In the genomic region with DNA sequence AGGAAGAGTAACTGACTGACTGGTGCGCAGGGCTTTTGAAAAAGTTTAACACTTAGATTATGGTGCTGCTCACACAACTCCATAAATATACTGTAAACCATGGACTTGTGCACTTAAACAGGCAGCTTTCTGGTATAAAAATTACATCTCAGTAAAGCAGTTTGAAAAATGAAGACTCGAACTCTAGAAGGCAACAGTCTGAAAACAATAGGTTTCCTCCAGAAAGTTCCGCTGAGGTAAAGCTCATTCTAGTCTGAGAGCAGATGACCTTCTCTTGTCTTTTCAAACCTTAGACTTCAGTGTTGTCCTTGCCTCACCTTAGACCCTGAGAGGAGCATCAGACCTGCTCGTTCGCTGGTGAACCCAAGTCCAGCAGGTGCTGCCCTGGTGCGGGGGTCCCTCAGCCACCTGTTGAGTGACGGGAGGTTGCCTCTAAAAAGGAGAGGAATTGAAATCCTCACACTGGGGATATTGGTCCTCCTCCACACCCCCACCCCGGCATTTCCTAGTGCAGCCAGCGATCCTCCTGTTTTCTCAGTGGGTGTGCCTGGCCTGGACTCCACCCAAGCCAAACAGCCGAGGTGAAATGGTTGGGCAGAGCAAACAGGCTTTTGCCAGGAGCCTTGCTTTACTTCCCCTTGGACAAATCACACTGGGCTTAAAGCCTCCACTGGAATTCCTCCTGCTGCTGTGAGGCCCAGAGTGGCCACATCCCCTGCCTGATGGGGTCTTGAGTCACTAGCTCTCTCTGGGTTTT, we compare ENCODE assay signal across 1 cellular context.
TF ChIP-seq lines count a peak whose summit lies in the region.

No MANE protein-coding gene starts in this region.

TF ChIP-seq in HEK293, 187 proteins besides CTCF, POLR2A, EP300 and RAD21 (continued from another document):
- TF ChIP-seq, protein P1, sequence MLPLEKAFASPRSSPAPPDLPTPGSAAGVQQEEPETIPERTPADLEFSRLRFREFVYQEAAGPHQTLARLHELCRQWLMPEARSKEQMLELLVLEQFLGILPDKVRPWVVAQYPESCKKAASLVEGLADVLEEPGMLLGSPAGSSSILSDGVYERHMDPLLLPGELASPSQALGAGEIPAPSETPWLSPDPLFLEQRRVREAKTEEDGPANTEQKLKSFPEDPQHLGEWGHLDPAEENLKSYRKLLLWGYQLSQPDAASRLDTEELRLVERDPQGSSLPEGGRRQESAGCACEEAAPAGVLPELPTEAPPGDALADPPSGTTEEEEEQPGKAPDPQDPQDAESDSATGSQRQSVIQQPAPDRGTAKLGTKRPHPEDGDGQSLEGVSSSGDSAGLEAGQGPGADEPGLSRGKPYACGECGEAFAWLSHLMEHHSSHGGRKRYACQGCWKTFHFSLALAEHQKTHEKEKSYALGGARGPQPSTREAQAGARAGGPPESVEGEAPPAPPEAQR (tag by site-specific recombination; IDR thresholded peaks at IDR 0.05) = no peak
- TF ChIP-seq OVOL3 (tag by site-specific recombination; IDR thresholded peaks at IDR 0.05) (no peak), ZNF335 (tag by site-specific recombination; conservative IDR thresholded peaks at IDR 0.05) (peak; percentile 81), SCRT1 (tag by site-specific recombination; IDR thresholded peaks at IDR 0.05; ENCODE audit: borderline replicate concordance) (peak; percentile 76), GLI2 (tag by site-specific recombination; IDR thresholded peaks at IDR 0.05; ENCODE audit: borderline replicate concordance, low read depth) (no peak), ZIC2 (tag by site-specific recombination; IDR thresholded peaks at IDR 0.05) (peak; percentile 73), ZNF138 (tag by site-specific recombination; IDR thresholded peaks at IDR 0.05; ENCODE audit: borderline replicate concordance) (no peak), ZNF629 (tag by site-specific recombination; IDR thresholded peaks at IDR 0.05) (no peak), KLF1 (tag by site-specific recombination; IDR thresholded peaks at IDR 0.05) (peak; percentile 88), ZNF114 (tag by site-specific recombination; IDR thresholded peaks at IDR 0.05) (no peak), ZNF366 (tag by site-specific recombination; conservative IDR thresholded peaks at IDR 0.05) (no peak), ZNF133 (tag by site-specific recombination; IDR thresholded peaks at IDR 0.05) (no peak)
TF ChIP-seq in HEK293: peak in this region for 20.
